ENCODE assay signal across 20 cellular contexts in the genomic region with DNA sequence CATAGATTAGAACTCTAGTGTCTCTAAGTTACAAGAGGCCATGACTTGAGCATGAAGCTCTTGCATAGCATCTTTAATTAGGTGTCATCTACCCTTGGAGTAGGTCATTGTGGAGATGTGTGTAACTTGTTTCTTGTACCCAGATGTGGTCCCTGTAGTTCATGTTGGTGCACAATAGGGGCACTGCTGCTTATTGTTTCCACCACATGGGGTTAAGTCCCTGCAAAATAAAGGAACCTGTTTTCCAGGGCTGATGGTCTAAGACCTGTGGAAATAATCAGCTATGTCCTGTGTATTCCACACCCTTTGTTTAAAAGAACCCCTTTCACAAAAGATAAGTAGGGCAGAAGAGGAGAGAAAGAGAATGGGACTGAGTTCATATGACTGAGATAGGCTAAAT. TPM values are rescaled to one million over a fixed set of nuclear protein-coding genes. Genes with fewer than 3 reads are reported as not detected.
DNase-seq lines count a peak whose midpoint lies in the region; ATAC-seq, FAIRE-seq and TF ChIP-seq lines count a peak whose summit lies in the region.
"Had no signal": no experiment of that assay in that cellular context is flagged by ENCODE, and none has a peak within 500 bp of the region (broad histone marks: within the 10 kb centered on the region; RNA-seq: fewer than 3 reads in every experiment).

No MANE protein-coding gene starts in this region.

- DNase-seq in MCF 10A (ENCODE audit: unreplicated experiment) (peak; percentile 6), breast epithelium (ENCODE audit: low spot score in 2 of 2) (no peak), NCI-H69 (lab: John Stamatoyannopoulos, UW) (peak; percentile 55), epithelial cell of esophagus (ENCODE audit: low read depth) (no peak), PC-3 (no peak), kidney (no peak), GM23248 (no peak), GM03348 (ENCODE audit: low spot score) (no peak)
- DNase-seq: ACHN; activated CD4-positive, alpha-beta T cell treated with anti-CD3 and anti-CD28 coated beads, Interleukin-2, amount 10 ng/mL, durations not matched to agents 24 days and 14 days; activated gamma-delta T cell; adrenal gland; esophagus squamous epithelium; left lung; NCI-H345; SHP77; stimulated activated CD4-positive, alpha-beta T cell treated with anti-CD3 and anti-CD28 coated beads, Interleukin-4, amount 100 ng/mL, for 4 hours; T-cell had no signal

- H3K9ac ChIP-seq in PC-3 (ENCODE audit: low read length), result no peak overlapping the region
- H3K9ac ChIP-seq in kidney (ENCODE audit: low read length in 2 of 2), result no peak overlapping the region
- H3K9ac ChIP-seq in GM23248, result no peak overlapping the region

- POLR2A ChIA-PET in MCF 10A (lab: Yijun Ruan, JAX), result no interaction called here
- POLR2A ChIA-PET in PC-3 (lab: Charles Lee; ENCODE audit: unreplicated experiment), result no interaction called here

- in situ Hi-C loops in GM23248 (cut with MboI), result no loop called here

- no peaks in the 10 kb centered on the region for H3K36me3 ChIP-seq in breast epithelium
- H3K36me3 ChIP-seq in PC-3 (ENCODE audit: low read depth, low read length), result no peaks in the 10 kb centered on the region
- H3K36me3 ChIP-seq in kidney (ENCODE audit: control insufficient read depth in 1 of 2, insufficient read depth in 2 of 2, low read length in 2 of 2), result no peaks in the 10 kb centered on the region
- H3K36me3 ChIP-seq in GM23248 (ENCODE audit: low read depth), result no peaks in the 10 kb centered on the region
- H3K36me3 ChIP-seq: adrenal gland, esophagus squamous epithelium, left lung had no signal

- intact Hi-C loops in MCF 10A (cut with micrococcal nuclease) (no loop called here), breast epithelium (cut with DNase I; ENCODE audit: low total_unique reads) (no loop called here), PC-3 (cut with micrococcal nuclease) (no loop called here), kidney (cut with DNase I) (no loop called here)

- H3K27me3 Mint-ChIP-seq in MCF 10A (ENCODE audit: insufficient read depth, unreplicated experiment), result peaks cover 49% of the 10 kb centered on the region
- H3K27me3 Mint-ChIP-seq: activated CD4-positive, alpha-beta T cell treated with anti-CD3 and anti-CD28 coated beads, Interleukin-2, amount 10 ng/mL, durations not matched to agents 24 days and 14 days; T-cell had no signal

- H3K79me2 ChIP-seq in PC-3 (ENCODE audit: low read length), result no peaks in the 10 kb centered on the region
- H3K79me2 ChIP-seq in GM23248 (ENCODE audit: insufficient read depth), result no peaks in the 10 kb centered on the region

- H2AFZ ChIP-seq in PC-3 (ENCODE audit: low read length), result no peak overlapping the region
- H2AFZ ChIP-seq in GM23248, result no peak overlapping the region

- H4K20me1 ChIP-seq in PC-3 (ENCODE audit: low read length) (no peaks in the 10 kb centered on the region), GM23248 (ENCODE audit: insufficient read depth) (no peaks in the 10 kb centered on the region)

- H3K4me1 ChIP-seq in breast epithelium, result no peaks in the 10 kb centered on the region
- no peaks in the 10 kb centered on the region for H3K4me1 ChIP-seq in PC-3 (ENCODE audit: insufficient read depth, low read length)
- no peaks in the 10 kb centered on the region for H3K4me1 ChIP-seq in kidney (ENCODE audit: control insufficient read depth in 1 of 2, insufficient read depth in 1 of 2, low read depth in 1 of 2, low read length in 2 of 2)
- H3K4me1 ChIP-seq in GM23248 (ENCODE audit: insufficient read depth), result no peaks in the 10 kb centered on the region
- H3K4me1 ChIP-seq: adrenal gland, esophagus squamous epithelium, left lung had no signal

- TF ChIP-seq CTCF in MCF 10A (IDR thresholded peaks at IDR 0.05; ENCODE audit: unreplicated experiment) (no peak), breast epithelium (IDR thresholded peaks at IDR 0.05) (no peak), epithelial cell of esophagus (IDR thresholded peaks at IDR 0.05; ENCODE audit: insufficient read depth, low read depth, low read length, missing control alignments) (peak; percentile 7), PC-3 (conservative IDR thresholded peaks at IDR 0.05; ENCODE audit: low read depth, low read length) (no peak), kidney (IDR thresholded peaks at IDR 0.05; ENCODE audit: borderline replicate concordance, extremely low read depth, insufficient read depth) (no peak)

- no peaks in the 10 kb centered on the region for H3K9me2 ChIP-seq in PC-3 (replicated peaks; ENCODE audit: low read length)
- no peaks in the 10 kb centered on the region for H3K9me2 ChIP-seq in GM23248 (ENCODE audit: insufficient read depth)

- no peak overlapping the region for H3K4me3 ChIP-seq in breast epithelium
- H3K4me3 ChIP-seq in epithelial cell of esophagus (ENCODE audit: low read length), result no peak overlapping the region
- H3K4me3 ChIP-seq in PC-3 (ENCODE audit: low read length), result no peak overlapping the region
- H3K4me3 ChIP-seq in kidney (ENCODE audit: low read length in 2 of 2), result no peak overlapping the region
- H3K4me3 ChIP-seq in GM23248, result no peak overlapping the region
- H3K4me3 ChIP-seq: adrenal gland, esophagus squamous epithelium, left lung had no signal

- H3K4me2 ChIP-seq in PC-3 (ENCODE audit: low read length) (no peak overlapping the region), GM23248 (ENCODE audit: unreplicated experiment) (no peak overlapping the region)

- no peak overlapping the region for H3K27ac Mint-ChIP-seq in MCF 10A (ENCODE audit: low read depth, unreplicated experiment)
- H3K27ac Mint-ChIP-seq: activated CD4-positive, alpha-beta T cell treated with anti-CD3 and anti-CD28 coated beads, Interleukin-2, amount 10 ng/mL, durations not matched to agents 24 days and 14 days; T-cell had no signal

- no peak for FAIRE-seq in kidney (lab: Jason Lieb, UNC)
- FAIRE-seq: urothelium cell line had no signal

- H3K9me3 ChIP-seq in breast epithelium, result no peaks in the 10 kb centered on the region
- H3K9me3 ChIP-seq in PC-3 (ENCODE audit: low read length), result no peaks in the 10 kb centered on the region
- H3K9me3 ChIP-seq in kidney (ENCODE audit: control insufficient read depth in 1 of 2, low read length in 2 of 2), result no peaks in the 10 kb centered on the region
- no peaks in the 10 kb centered on the region for H3K9me3 ChIP-seq in GM23248 (ENCODE audit: low read depth)
- H3K9me3 ChIP-seq: adrenal gland, esophagus squamous epithelium, left lung had no signal

- no peak for ATAC-seq in PC-3
- ATAC-seq: left lung, T-cell had no signal

- no peaks in the 10 kb centered on the region for H3F3A ChIP-seq in PC-3 (ENCODE audit: low read length, unreplicated experiment)
- H3F3A ChIP-seq in GM23248 (ENCODE audit: insufficient read depth), result no peaks in the 10 kb centered on the region

- H3K27ac ChIP-seq in breast epithelium, result no peak overlapping the region
- no peak overlapping the region for H3K27ac ChIP-seq in PC-3 (ENCODE audit: low read length)
- H3K27ac ChIP-seq in kidney (ENCODE audit: low read depth in 2 of 2, low read length in 2 of 2), result no peak overlapping the region
- H3K27ac ChIP-seq in GM23248, result no peak overlapping the region
- H3K27ac ChIP-seq: adrenal gland, esophagus squamous epithelium, left lung had no signal

- BruUV-seq in MCF 10A (replicated peaks; lab: Mats Ljungman, UMichigan) (no TSS peak), PC-3 (replicated peaks; lab: Mats Ljungman, UMichigan) (no TSS peak)

- CTCF ChIA-PET in MCF 10A (lab: Yijun Ruan, JAX) (no interaction called here), PC-3 (lab: Charles Lee) (no interaction called here)

- H3K4me1 Mint-ChIP-seq in MCF 10A (ENCODE audit: insufficient read depth, unreplicated experiment), result no peaks in the 10 kb centered on the region
- H3K4me1 Mint-ChIP-seq: activated CD4-positive, alpha-beta T cell treated with anti-CD3 and anti-CD28 coated beads, Interleukin-2, amount 10 ng/mL, durations not matched to agents 24 days and 14 days; T-cell had no signal

- H3K9me3 Mint-ChIP-seq in MCF 10A (ENCODE audit: unreplicated experiment), result peaks cover 7% of the 10 kb centered on the region

- H3K27me3 ChIP-seq in breast epithelium, result no peaks in the 10 kb centered on the region
- no peaks in the 10 kb centered on the region for H3K27me3 ChIP-seq in PC-3 (ENCODE audit: low read length)
- H3K27me3 ChIP-seq in GM23248 (replicated peaks; ENCODE audit: insufficient read depth), result peaks cover 6% of the 10 kb centered on the region; the same call in 1 of the 2 replicates
- H3K27me3 ChIP-seq: adrenal gland, esophagus squamous epithelium, left lung had no signal

- H3K4me3 Mint-ChIP-seq in MCF 10A (ENCODE audit: unreplicated experiment), result no peak overlapping the region
- H3K4me3 Mint-ChIP-seq: activated CD4-positive, alpha-beta T cell treated with anti-CD3 and anti-CD28 coated beads, Interleukin-2, amount 10 ng/mL, durations not matched to agents 24 days and 14 days; T-cell had no signal

- H3K36me3 Mint-ChIP-seq in MCF 10A (ENCODE audit: insufficient read depth, unreplicated experiment), result no peaks in the 10 kb centered on the region
- H3K36me3 Mint-ChIP-seq: T-cell had no signal

- no peak for TF ChIP-seq POLR2A in breast epithelium (IDR thresholded peaks at IDR 0.05)

RNA-seq across cellular contexts. Expression of gene ASXL3, which starts 28.6 kb away (rescaled TPM):
- not detected in 2 replicates for total RNA-seq in MCF 10A (2022)
- total RNA-seq in breast epithelium, result 1 to 10 TPM in 1 of 3 donors, under 1 TPM in 2; 0.96 to 3.4 (median 0.98) TPM
- not detected in 2 replicates for total RNA-seq in PC-3 (2014; rRNA removed)
- total RNA-seq in kidney, result 10.4 TPM
- 0.71 TPM for polyA plus RNA-seq in kidney (ENCODE audit: insufficient read depth, low read depth, low replicate concordance)
- not detected in 2 replicates for total RNA-seq in GM23248 (2014; rRNA removed; shearing (Covaris generic))
- not detected in 2 replicates for polyA plus RNA-seq in GM23248 (2016; fragmentation: Nextera tagmentation; extraction: Ambion mirVana)
- total RNA-seq: activated CD4-positive, alpha-beta T cell treated with anti-CD3 and anti-CD28 coated beads, Interleukin-2, amount 10 ng/mL, durations not matched to agents 24 days and 14 days; M059J; T-cell had no signal

Comparison
In these comparisons a context has a peak if more than half of its experiments do, and no peak if none do; other contexts are left out.
1. DNase-seq: peak in MCF 10A (single experiment) and NCI-H69 (single experiment); none in breast epithelium (0 of 2), epithelial cell of esophagus (single experiment), PC-3 (single experiment), kidney (single experiment), GM23248 (single experiment) and GM03348 (single experiment).